Comparison of ENCODE assay signal across 8 cellular contexts in the genomic region with DNA sequence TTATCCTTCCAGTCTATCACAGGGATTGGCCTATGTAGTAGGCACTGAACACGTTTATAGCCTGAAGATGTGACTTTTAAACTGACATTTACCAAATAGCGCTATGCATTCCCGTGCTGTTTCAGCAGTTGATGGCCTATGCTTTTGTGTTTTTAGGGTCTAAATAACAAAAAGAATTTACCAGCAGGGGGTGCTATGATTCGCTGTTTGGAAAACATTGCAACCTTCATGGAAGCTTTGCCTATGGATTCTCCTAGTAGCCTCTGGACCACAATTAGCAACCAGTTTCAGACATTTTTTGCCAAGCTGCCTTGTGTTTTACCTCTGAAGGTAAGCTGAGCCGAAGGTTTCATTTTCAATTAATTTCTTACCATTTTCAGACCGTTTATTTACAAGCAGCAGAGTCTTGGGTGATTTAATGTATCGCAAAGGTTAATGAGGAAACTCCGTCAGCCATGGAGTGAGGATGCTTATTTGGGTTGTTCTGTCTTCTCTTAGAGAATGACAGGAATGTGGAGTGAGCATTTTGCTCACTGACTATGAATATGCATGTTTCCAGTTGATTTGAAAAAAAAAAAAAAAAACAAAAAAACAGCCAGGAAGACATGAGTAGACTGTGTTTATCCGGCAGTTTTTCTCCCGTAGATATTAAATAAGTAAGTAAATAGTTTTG.
A peak's percentile ranks its signal among the peaks of the same experiment; 100 is the strongest.
DNase-seq lines count a peak whose midpoint lies in the region; ATAC-seq and TF ChIP-seq lines count a peak whose summit lies in the region.

No MANE protein-coding gene starts in this region.

- no peaks in the 10 kb centered on the region for H3K36me3 ChIP-seq in brain microvascular endothelial cell (replicated peaks)

- peak; percentile 25 to 30 for DNase-seq in AML-193 (lab: John Stamatoyannopoulos, UW)
- DNase-seq in GM13977 (ENCODE audit: low spot score), result peak; percentile 46
- DNase-seq in NCI-H446 (lab: John Stamatoyannopoulos, UW), result peak; percentile 27 to 81
- DNase-seq in brain microvascular endothelial cell, result peak; percentile 40
- peak; percentile 19 for DNase-seq in kidney glomerular epithelial cell (lab: John Stamatoyannopoulos, UW)

- no peak overlapping the region for H3K27ac ChIP-seq in brain microvascular endothelial cell

- no peak overlapping the region for H3K4me3 ChIP-seq in brain microvascular endothelial cell (ENCODE audit: low read depth, low read length)

- H3K27me3 ChIP-seq in brain microvascular endothelial cell (replicated peaks), result no peaks in the 10 kb centered on the region

- in situ Hi-C loops in GM13977 (cut with MboI; ENCODE audit: low pct_unique_long_range_greater_than_20kb, low sequenced_read_pairs, unreplicated experiment), result loop anchor here (10.0 kb wide), 1 partner anchor 260 kb away; no protein-coding TSS in a partner anchor
- in situ Hi-C loops in brain microvascular endothelial cell (cut with HindIII; ENCODE audit: low pct_ligation_motif_present, low sequenced_read_pairs), result no loop called here

- TF ChIP-seq CTCF in GM13977 (IDR thresholded peaks at IDR 0.05; ENCODE audit: extremely low read depth, insufficient read depth, missing control alignments) (peak; percentile 57), brain microvascular endothelial cell (IDR thresholded peaks at IDR 0.05; ENCODE audit: low read depth, low read length, missing control alignments) (peak; percentile 53)

- no peak for ATAC-seq in GM18873 (IDR thresholded peaks at IDR 0.05; ENCODE audit: low FRiP score, unreplicated experiment)
- ATAC-seq in GM18511 (IDR thresholded peaks at IDR 0.05; ENCODE audit: unreplicated experiment), result no peak
- ATAC-seq in GM19324 (IDR thresholded peaks at IDR 0.05; ENCODE audit: low FRiP score, unreplicated experiment), result no peak
